In genomic region chr17:967122-967521, GRCh38 we compare ENCODE assay signal across 19 cellular contexts.
"Had no signal": no experiment of that assay in that cellular context is flagged by ENCODE, and none has a peak within 500 bp of the region (broad histone marks: within the 10 kb centered on the region; RNA-seq: fewer than 3 reads in every experiment).

No MANE protein-coding gene starts in this region.

- H3K4me1 ChIP-seq: parathyroid adenoma, uterus had no signal

- H2AFZ ChIP-seq: parathyroid adenoma had no signal

- H3K36me3 ChIP-seq: left ventricle myocardium inferior, neutrophil, thyroid gland, uterus had no signal

- H3K4me3 ChIP-seq: left ventricle myocardium inferior, thyroid gland, uterus had no signal

- H3K9ac ChIP-seq: parathyroid adenoma had no signal

- DNase-seq: activated CD4-positive, alpha-beta T cell treated with anti-CD3 and anti-CD28 coated beads, Interleukin-2, amount 50 U/mL, for 1 hour; activated naive CD8-positive, alpha-beta T cell treated with anti-CD3 and anti-CD28 coated beads for 36 hours; amniotic stem cell; effector memory CD8-positive, alpha-beta T cell; foreskin fibroblast; glutamatergic neuron; kidney glomerular epithelial cell; left ventricle myocardium inferior; naive thymus-derived CD8-positive, alpha-beta T cell; stimulated activated CD4-positive, alpha-beta T cell treated with anti-CD3 and anti-CD28 coated beads, Interleukin-12 subunit alpha, Interleukin-12 subunit beta, amount 100 ng/mL, for 4 hours; stimulated activated CD4-positive, alpha-beta T cell treated with anti-CD3 and anti-CD28 coated beads, Interleukin-1b, Interleukin-23, amount 100 ng/mL, for 48 hours; stimulated activated CD8-positive, alpha-beta memory T cell treated with anti-CD3 and anti-CD28 coated beads, Interleukin-4, amount 100 ng/mL, for 48 hours; stimulated activated naive CD4-positive, alpha-beta T cell; thyroid gland; uterus had no signal

- H3K27ac ChIP-seq: epithelial cell of prostate, left ventricle myocardium inferior, neutrophil, parathyroid adenoma, thyroid gland had no signal

- H3K9me3 ChIP-seq: left ventricle myocardium inferior, neutrophil, thyroid gland, uterus had no signal

- ATAC-seq: activated CD4-positive, CD25-positive, alpha-beta regulatory T cell treated with anti-CD3 and anti-CD28 coated beads, Interleukin-2, amount 50 U/mL, for 24 hours; effector memory CD8-positive, alpha-beta T cell; naive thymus-derived CD8-positive, alpha-beta T cell had no signal

- H3K27me3 ChIP-seq: thyroid gland, uterus had no signal
